In the genomic region with DNA sequence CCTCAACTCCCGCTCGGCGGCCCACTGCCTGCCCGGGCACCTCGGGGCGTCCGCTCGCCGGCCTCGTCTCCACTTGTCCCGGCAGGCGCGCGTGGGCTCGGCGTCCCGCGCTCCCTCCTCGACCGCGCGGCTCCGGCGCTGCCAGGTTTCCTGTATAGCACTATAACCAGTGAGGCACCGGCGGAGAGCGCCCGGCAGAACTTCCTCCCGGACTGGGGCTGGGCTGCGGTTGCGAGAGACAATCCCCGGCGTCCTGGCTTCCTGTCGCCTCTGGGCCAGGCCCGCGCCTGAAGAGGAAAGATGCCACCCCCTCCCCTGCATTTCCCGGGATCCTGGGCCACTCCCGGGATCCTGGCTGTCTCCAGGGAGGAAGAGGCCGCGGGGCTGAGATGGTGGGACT, we compare ENCODE assay signal across 8 cellular contexts.
DNase-seq lines count a peak whose midpoint lies in the region; ATAC-seq and TF ChIP-seq lines count a peak whose summit lies in the region.

No MANE protein-coding gene starts in this region.

- no peaks in the 10 kb centered on the region for H3K27me3 Mint-ChIP-seq in activated T-helper 17 cell treated with anti-CD3 and anti-CD28 coated beads, Interleukin-2, amount 50 U/mL, for 72 hours

- peaks cover 8% of the 10 kb centered on the region for H3K36me3 Mint-ChIP-seq in activated T-helper 17 cell treated with anti-CD3 and anti-CD28 coated beads, Interleukin-2, amount 50 U/mL, for 72 hours (ENCODE audit: low read depth)

- peak overlapping the region; percentile 41 to 70 (median 64) for H3K4me3 ChIP-seq in heart right ventricle

- peaks cover 4% of the 10 kb centered on the region for H3K4me1 Mint-ChIP-seq in activated T-helper 17 cell treated with anti-CD3 and anti-CD28 coated beads, Interleukin-2, amount 50 U/mL, for 72 hours

- peaks cover 0 to 34% (median 23%) of the 10 kb centered on the region in 9 donors for H3K36me3 ChIP-seq in heart right ventricle

- no peak for TF ChIP-seq CTCF in heart right ventricle (IDR thresholded peaks at IDR 0.05)

- ATAC-seq in activated T-helper 17 cell treated with anti-CD3 and anti-CD28 coated beads, Interleukin-2, amount 50 U/mL, for 72 hours (replicated peaks): peak; percentile 52
- ATAC-seq in heart right ventricle (peak; percentile 39 to 55 (median 50)), sciatic nerve (no peak)

- POLR2A ChIA-PET in HEK293T (lab: Yijun Ruan, JAX): no interaction called here

- H3K9me3 ChIP-seq in heart right ventricle: no peaks in the 10 kb centered on the region

- H3K27ac Mint-ChIP-seq in activated T-helper 17 cell treated with anti-CD3 and anti-CD28 coated beads, Interleukin-2, amount 50 U/mL, for 72 hours: no peak overlapping the region

- DNase-seq in EH (ENCODE audit: low read depth) (peak; percentile 66), NCI-H69 (lab: John Stamatoyannopoulos, UW) (peak; percentile 56), heart right ventricle (peak; percentile 74 to 76), sciatic nerve (ENCODE audit: low spot score) (peak; percentile 76), A172 (ENCODE audit: low spot score) (no peak), HEK293T (ENCODE audit: extremely low spot score) (no peak), SHP77 treated with DMSO at 0.1 percent for 48 hours (lab: John Stamatoyannopoulos, UW) (no peak)

- peaks cover 31 to 61% (median 52%) of the 10 kb centered on the region in 9 donors for H3K4me1 ChIP-seq in heart right ventricle

- no peaks in the 10 kb centered on the region for H3K9me3 Mint-ChIP-seq in activated T-helper 17 cell treated with anti-CD3 and anti-CD28 coated beads, Interleukin-2, amount 50 U/mL, for 72 hours

- peaks cover 0 to 69% (median 36%) of the 10 kb centered on the region in 7 donors for H3K27me3 ChIP-seq in heart right ventricle

- WGBS in heart right ventricle, 2 donors: 0 to 2% methylated on average over 37 to 40 of the region's 40 CpGs

- intact Hi-C loops in heart right ventricle (cut with DNase I) (no loop called here), sciatic nerve (cut with DNase I) (no loop called here)

- H3K4me3 Mint-ChIP-seq in activated T-helper 17 cell treated with anti-CD3 and anti-CD28 coated beads, Interleukin-2, amount 50 U/mL, for 72 hours: peak overlapping the region; percentile 63

- H3K27ac ChIP-seq in heart right ventricle: peak overlapping the region in 9 of 10 donors; percentile 71 to 92 (median 74)

- CTCF ChIA-PET in HEK293T (lab: Yijun Ruan, JAX): no interaction called here

TF ChIP-seq in HEK293T, 16 proteins besides CTCF, POLR2A, EP300 and RAD21:
- no peak for TF ChIP-seq FOXA1 (IDR thresholded peaks at IDR 0.05)
- TF ChIP-seq NFRKB (IDR thresholded peaks at IDR 0.05): no peak
- no peak for TF ChIP-seq ZNF384 (IDR thresholded peaks at IDR 0.05)
- TF ChIP-seq FOXK2 (IDR thresholded peaks at IDR 0.05): no peak

Comparison
In these comparisons a context has a peak if more than half of its experiments do, and no peak if none do; other contexts are left out.
1. DNase-seq: peak in EH (single experiment), NCI-H69 (single experiment), heart right ventricle (2 of 2) and sciatic nerve (single experiment); none in A172 (single experiment), HEK293T (single experiment) and SHP77 treated with DMSO at 0.1 percent for 48 hours (single experiment).